ENCODE assay signal across 8 cellular contexts in genomic region chr13:49400755-49401659, GRCh38. TPM values are rescaled to one million over a fixed set of nuclear protein-coding genes. Genes with fewer than 3 reads are reported as not detected.
DNase-seq lines count a peak whose midpoint lies in the region; ATAC-seq, FAIRE-seq and TF ChIP-seq lines count a peak whose summit lies in the region.

No MANE protein-coding gene starts in this region.

- H3K4me1 ChIP-seq in breast epithelium = no peaks in the 10 kb centered on the region
- H3K4me1 ChIP-seq in left lung = no peaks in the 10 kb centered on the region
- H3K4me1 ChIP-seq in thoracic aorta (ENCODE audit: control insufficient read depth in 1 of 2, low read depth in 2 of 2) = peaks cover 16 to 25% of the 10 kb centered on the region in 2 donors

- TF ChIP-seq CTCF in breast epithelium (IDR thresholded peaks at IDR 0.05) (no peak), left lung (IDR thresholded peaks at IDR 0.05) (no peak), thoracic aorta (IDR thresholded peaks at IDR 0.05) (no peak)

- peak in 1 of 2 donors; percentile 47 for DNase-seq in breast epithelium (ENCODE audit: low spot score in 2 of 2)
- DNase-seq in left lung = no peak
- no peak for DNase-seq in thoracic aorta (ENCODE audit: low spot score)
- DNase-seq in urothelium cell line (ENCODE audit: low spot score) = no peak

- H3K36me3 Mint-ChIP-seq in activated T-helper 17 cell treated with anti-CD3 and anti-CD28 coated beads, Interleukin-2, amount 50 U/mL, for 72 hours (ENCODE audit: low read depth) = peaks cover 21% of the 10 kb centered on the region

- no peak for TF ChIP-seq POLR2A in breast epithelium (IDR thresholded peaks at IDR 0.05)

- peak; percentile 68 for ATAC-seq in HG03520 (IDR thresholded peaks at IDR 0.05; ENCODE audit: unreplicated experiment)
- ATAC-seq in left lung = peak; percentile 97
- ATAC-seq in thoracic aorta (ENCODE audit: insufficient number of reproducible peaks, low FRiP score, low read depth) = peak; percentile 95
- ATAC-seq in HG03135 (IDR thresholded peaks at IDR 0.05; ENCODE audit: unreplicated experiment) = no peak
- ATAC-seq in activated T-helper 17 cell treated with anti-CD3 and anti-CD28 coated beads, Interleukin-2, amount 50 U/mL, for 72 hours (replicated peaks) = no peak

- no peaks in the 10 kb centered on the region for H3K4me1 Mint-ChIP-seq in activated T-helper 17 cell treated with anti-CD3 and anti-CD28 coated beads, Interleukin-2, amount 50 U/mL, for 72 hours

- H3K36me3 ChIP-seq in breast epithelium (no peaks in the 10 kb centered on the region), left lung (no peaks in the 10 kb centered on the region), thoracic aorta (no peaks in the 10 kb centered on the region)

- H3K27ac ChIP-seq in breast epithelium (peak overlapping the region; percentile 88 to 91), left lung (peak overlapping the region; percentile 65 to 75), thoracic aorta (peak overlapping the region; percentile 80 to 93)

- H3K27me3 Mint-ChIP-seq in activated T-helper 17 cell treated with anti-CD3 and anti-CD28 coated beads, Interleukin-2, amount 50 U/mL, for 72 hours = no peaks in the 10 kb centered on the region

- peak; percentile 8 for FAIRE-seq in G401.6 (lab: Jason Lieb, UNC)
- no peak for FAIRE-seq in urothelium cell line (lab: Jason Lieb, UNC)

- intact Hi-C loops in breast epithelium (cut with DNase I; ENCODE audit: low total_unique reads) = no loop called here
- intact Hi-C loops in left lung (cut with DNase I) = no loop called here

- no peak overlapping the region for H3K27ac Mint-ChIP-seq in activated T-helper 17 cell treated with anti-CD3 and anti-CD28 coated beads, Interleukin-2, amount 50 U/mL, for 72 hours

- H3K4me3 ChIP-seq in breast epithelium = peak overlapping the region; percentile 39 to 59 (median 48)
- peak overlapping the region; percentile 9 to 24 for H3K4me3 ChIP-seq in left lung
- H3K4me3 ChIP-seq in thoracic aorta = peak overlapping the region; percentile 70

- H3K9me3 ChIP-seq in breast epithelium = peaks cover 0 to 18% of the 10 kb centered on the region in 2 donors
- H3K9me3 ChIP-seq in left lung = peaks cover 0 to 17% of the 10 kb centered on the region in 2 donors
- H3K9me3 ChIP-seq in thoracic aorta = peaks cover 5% of the 10 kb centered on the region

- H3K9me3 Mint-ChIP-seq in activated T-helper 17 cell treated with anti-CD3 and anti-CD28 coated beads, Interleukin-2, amount 50 U/mL, for 72 hours = peaks cover 13% of the 10 kb centered on the region

- H3K27me3 ChIP-seq in breast epithelium = no peaks in the 10 kb centered on the region
- no peaks in the 10 kb centered on the region for H3K27me3 ChIP-seq in left lung
- H3K27me3 ChIP-seq in thoracic aorta (replicated peaks; ENCODE audit: insufficient read depth) = no peaks in the 10 kb centered on the region

- H3K4me3 Mint-ChIP-seq in activated T-helper 17 cell treated with anti-CD3 and anti-CD28 coated beads, Interleukin-2, amount 50 U/mL, for 72 hours = no peak overlapping the region

RNA-seq across cellular contexts. Expression of gene CAB39L, which starts 42.9 kb away (rescaled TPM):
- total RNA-seq in breast epithelium = 10 to 100 TPM; 40.0 to 92.1 (median 44.8) TPM
- total RNA-seq in left lung = 10 to 100 TPM in 1 of 2 donors, 1 to 10 TPM in 1; 8.6 to 12.8 TPM
- 10 to 100 TPM; 38.7 to 46.7 TPM for total RNA-seq in thoracic aorta
- total RNA-seq in activated T-helper 17 cell treated with anti-CD3 and anti-CD28 coated beads, Interleukin-2, amount 50 U/mL, for 72 hours = 10 to 100 TPM in 1 of 2 donors, 1 to 10 TPM in 1; 5.1 to 13.8 TPM

RNA-seq across cellular contexts. Expression of gene SETDB2, which starts 43.1 kb away (rescaled TPM):
- total RNA-seq in breast epithelium (10 to 100 TPM in 2 of 3 donors, 1 to 10 TPM in 1; 9.9 to 17.0 (median 12.8) TPM), left lung (10 to 100 TPM; 11.4 to 14.0 TPM), thoracic aorta (1 to 10 TPM; 9.0 to 9.1 TPM)
- total RNA-seq in activated T-helper 17 cell treated with anti-CD3 and anti-CD28 coated beads, Interleukin-2, amount 50 U/mL, for 72 hours = 10 to 100 TPM; 14.1 to 16.3 TPM

Comparison
In these comparisons a context has a peak if more than half of its experiments do, and no peak if none do; other contexts are left out.
1. ATAC-seq: peak in HG03520 (single experiment), left lung (single experiment) and thoracic aorta (single experiment); none in HG03135 (single experiment) and activated T-helper 17 cell treated with anti-CD3 and anti-CD28 coated beads, Interleukin-2, amount 50 U/mL, for 72 hours (single experiment).
2. H3K4me3 ChIP-seq: peak in every context shown above with its lines; median percentile 70 in thoracic aorta; 48 in breast epithelium; 16 in left lung.
3. Peak in every context shown above with its lines, with median percentiles within 50 percentile points of each other: H3K27ac ChIP-seq.